20 cellular contexts compared by ENCODE assay signal in genomic region chr11:110856993-110857812, GRCh38.
A peak's percentile ranks its signal among the peaks of the same experiment; 100 is the strongest.
DNase-seq lines count a peak whose midpoint lies in the region; ATAC-seq and TF ChIP-seq lines count a peak whose summit lies in the region.
"Had no signal": no experiment of that assay in that cellular context is flagged by ENCODE, and none has a peak within 500 bp of the region (broad histone marks: within the 10 kb centered on the region; RNA-seq: fewer than 3 reads in every experiment).

No MANE protein-coding gene starts in this region.

- no peak overlapping the region for H3K23ac ChIP-seq in IMR-90 (ENCODE audit: low read depth, low read length)

- no peaks in the 10 kb centered on the region for H3K79me2 ChIP-seq in hepatocyte

- peaks cover 13% of the 10 kb centered on the region for H3K4me1 ChIP-seq in IMR-90 (ENCODE audit: control insufficient read depth, insufficient read depth, low read length)
- peaks cover 16% of the 10 kb centered on the region for H3K4me1 ChIP-seq in hepatocyte (ENCODE audit: insufficient read depth)
- H3K4me1 ChIP-seq: upper lobe of left lung had no signal

- H2BK120ac ChIP-seq in IMR-90 (ENCODE audit: low read depth, low read length) = no peak overlapping the region

- H2BK5ac ChIP-seq in IMR-90 (ENCODE audit: low read depth, low read length, poor library complexity, severe bottlenecking) = peak overlapping the region; percentile 33

- H3K56ac ChIP-seq in IMR-90 (ENCODE audit: extremely low read depth, insufficient read depth, low read length) = no peak overlapping the region

- H4K8ac ChIP-seq in IMR-90 (ENCODE audit: low read depth in 2 of 2, low read length in 2 of 2) = no peak overlapping the region

- no peaks in the 10 kb centered on the region for H3K9me3 ChIP-seq in IMR-90 (ENCODE audit: control insufficient read depth, insufficient read depth, low read length)
- no peaks in the 10 kb centered on the region for H3K9me3 ChIP-seq in hepatocyte (ENCODE audit: low read depth)
- H3K9me3 ChIP-seq: upper lobe of left lung had no signal

- intact Hi-C loops in IMR-90 (cut with micrococcal nuclease) = loop anchor here (5.0 to 10.0 kb wide), 2 partner anchors 142 to 375 kb away; partner anchors contain the start of gene ARHGAP20

- H2AK9ac ChIP-seq in IMR-90 (replicated peaks; ENCODE audit: low read depth, low read length, poor library complexity) = no peak overlapping the region

- H3K4me3 ChIP-seq in IMR-90 (ENCODE audit: insufficient read depth, low read depth, low read length) = no peak overlapping the region
- H3K4me3 ChIP-seq in hepatocyte = no peak overlapping the region
- H3K4me3 ChIP-seq: upper lobe of left lung had no signal

- H3K4ac ChIP-seq in IMR-90 (ENCODE audit: low read depth, low read length) = no peak overlapping the region

- no peaks in the 10 kb centered on the region; the same call in 1 of the 2 replicates for H3K27me3 ChIP-seq in IMR-90 (ENCODE audit: control insufficient read depth, insufficient read depth, low read length)
- H3K27me3 ChIP-seq in hepatocyte = no peaks in the 10 kb centered on the region
- H3K27me3 ChIP-seq: upper lobe of left lung had no signal

- no peak overlapping the region for H2AK5ac ChIP-seq in IMR-90 (ENCODE audit: low read depth, low read length)

- no peak overlapping the region for H2AFZ ChIP-seq in IMR-90 (replicated peaks; ENCODE audit: low read length, poor library complexity)
- no peak overlapping the region for H2AFZ ChIP-seq in hepatocyte

- H3K79me1 ChIP-seq in IMR-90 (ENCODE audit: low read depth in 1 of 2, low read length in 2 of 2) = no peaks in the 10 kb centered on the region

- no TSS peak for BruUV-seq in IMR-90 (replicated peaks; lab: Mats Ljungman, UMichigan)

- no CpG with 5 or more reads among the region's 3 CpGs for WGBS in IMR-90 (ENCODE audit: extremely low coverage in 2 of 2, insufficient read length in 1 of 2), 2 experiments
- 85% methylated on average over 3 of the region's 3 CpGs for WGBS in hepatocyte (ENCODE audit: low lambda C conversion rate, missing lambda C conversion rate)

- in situ Hi-C loops in IMR-90 (cut with MboI; ENCODE audit: low sequenced_read_pairs) = no loop called here

- DNase-seq in IMR-90 = peak; percentile 61
- DNase-seq in hepatocyte (ENCODE audit: low spot score) = no peak
- no peak for DNase-seq in HPDE6-E6E7 (ENCODE audit: extremely low spot score)
- no peak for DNase-seq in DMS 273 treated with DMSO at 0.1 percent for 48 hours (lab: John Stamatoyannopoulos, UW)
- DNase-seq in DMS153 (lab: John Stamatoyannopoulos, UW) = no peak
- DNase-seq: activated CD4-positive, alpha-beta T cell treated with anti-CD3 and anti-CD28 coated beads for 4 hours; activated T-cell treated with anti-CD3 and anti-CD28 coated beads, Interleukin-2, amount 50 U/mL, for 1 hour; AML-193; cerebellar nuclear complex; DMS53; hippocampal formation; NCI-H1436 treated with DMSO at 0.1 percent for 48 hours; NCI-H510A; RPMI8226; T-helper 1 cell; upper lobe of left lung had no signal

- POLR2A ChIA-PET in IMR-90 (lab: Charles Lee; ENCODE audit: unreplicated experiment) = no interaction called here

- H3K9me1 ChIP-seq in IMR-90 (ENCODE audit: insufficient read depth, low read length) = 0 out of 2 replicates have a peak, but pooled peaks cover 5% of the 10 kb centered on the region

- H4K20me1 ChIP-seq in IMR-90 (ENCODE audit: insufficient read depth, low read length) = no peaks in the 10 kb centered on the region
- no peaks in the 10 kb centered on the region for H4K20me1 ChIP-seq in hepatocyte (ENCODE audit: insufficient read depth, poor library complexity, severe bottlenecking)

- no peak overlapping the region; the same call in 1 of the 2 replicates for H4K5ac ChIP-seq in IMR-90 (ENCODE audit: low read depth, low read length)

- no peak overlapping the region; the same call in none of the 2 replicates for H3K14ac ChIP-seq in IMR-90 (replicated peaks; ENCODE audit: low read depth, low read length)

- dilution Hi-C loops in IMR-90 (cut with HindIII; ENCODE audit: low sequenced_read_pairs, unreplicated experiment) = no loop called here

- no peak overlapping the region for H2BK15ac ChIP-seq in IMR-90 (ENCODE audit: low read depth, low read length)

- no peak overlapping the region for H3K9ac ChIP-seq in IMR-90 (ENCODE audit: low read depth, low read length)
- H3K9ac ChIP-seq: KMS-11 had no signal

- no peak overlapping the region for H3K4me2 ChIP-seq in IMR-90 (ENCODE audit: low read depth, low read length)
- H3K4me2 ChIP-seq in hepatocyte = no peak overlapping the region
- H3K4me2 ChIP-seq: KMS-11 had no signal

- no peak overlapping the region for H4K91ac ChIP-seq in IMR-90 (ENCODE audit: insufficient read depth, low read depth, low read length)

- no peaks in the 10 kb centered on the region for H3K36me3 ChIP-seq in IMR-90 (ENCODE audit: control insufficient read depth, insufficient read depth, low read length)
- no peaks in the 10 kb centered on the region for H3K36me3 ChIP-seq in hepatocyte (replicated peaks; ENCODE audit: insufficient read depth, low read depth)
- H3K36me3 ChIP-seq: upper lobe of left lung had no signal

- TF ChIP-seq CTCF in IMR-90 (conservative IDR thresholded peaks at IDR 0.05; ENCODE audit: low read depth, low read length) (no peak), hepatocyte (IDR thresholded peaks at IDR 0.05; ENCODE audit: poor library complexity) (no peak)

- H2BK20ac ChIP-seq in IMR-90 (ENCODE audit: low read depth, low read length) = no peak overlapping the region

- TF ChIP-seq POLR2A in IMR-90 (IDR thresholded peaks at IDR 0.05; ENCODE audit: low read depth, low read length) = no peak

- CTCF ChIA-PET in IMR-90 (lab: Yijun Ruan, JAX) = no interaction called here

- no peak for TF ChIP-seq RAD21 in IMR-90 (IDR thresholded peaks at IDR 0.05; ENCODE audit: low read length)

- peak overlapping the region; percentile 35; the same call in 1 of the 2 replicates for H3K27ac ChIP-seq in IMR-90 (ENCODE audit: insufficient read depth, low read length)
- peak overlapping the region; percentile 61 for H3K27ac ChIP-seq in hepatocyte
- H3K27ac ChIP-seq: KMS-11, upper lobe of left lung had no signal

- no peak overlapping the region; the same call in 1 of the 2 replicates for H3K18ac ChIP-seq in IMR-90 (ENCODE audit: low read depth, low read length)

- no peaks in the 10 kb centered on the region for H3K9me2 ChIP-seq in hepatocyte (replicated peaks; ENCODE audit: insufficient read depth)

- peak; percentile 53 for ATAC-seq in GM18502 (IDR thresholded peaks at IDR 0.05; ENCODE audit: poor library complexity, unreplicated experiment)
- peak; percentile 42 for ATAC-seq in HG02588 (IDR thresholded peaks at IDR 0.05; ENCODE audit: unreplicated experiment)
- ATAC-seq in IMR-90 (ENCODE audit: low read depth) = peak; percentile 76
- no peak for ATAC-seq in SK-N-SH treated with all-trans-retinoic acid at 6 μM for 48 hours

TF ChIP-seq in IMR-90, 13 proteins besides CTCF, POLR2A, EP300 and RAD21:
- no peak for TF ChIP-seq MXI1 (IDR thresholded peaks at IDR 0.05; ENCODE audit: borderline replicate concordance, low read depth, low read length)
- TF ChIP-seq RCOR1 (IDR thresholded peaks at IDR 0.05; ENCODE audit: insufficient replicate concordance, low read length) = no peak
- no peak for TF ChIP-seq MAZ (IDR thresholded peaks at IDR 0.05; ENCODE audit: borderline replicate concordance, low read depth, low read length)
- no peak for TF ChIP-seq MAFK (IDR thresholded peaks at IDR 0.05; ENCODE audit: low read depth, low read length)

TF ChIP-seq in SK-N-SH treated with all-trans-retinoic acid at 6 μM for 48 hours, 23 proteins besides CTCF, POLR2A, EP300 and RAD21:
- TF ChIP-seq, protein P1, sequence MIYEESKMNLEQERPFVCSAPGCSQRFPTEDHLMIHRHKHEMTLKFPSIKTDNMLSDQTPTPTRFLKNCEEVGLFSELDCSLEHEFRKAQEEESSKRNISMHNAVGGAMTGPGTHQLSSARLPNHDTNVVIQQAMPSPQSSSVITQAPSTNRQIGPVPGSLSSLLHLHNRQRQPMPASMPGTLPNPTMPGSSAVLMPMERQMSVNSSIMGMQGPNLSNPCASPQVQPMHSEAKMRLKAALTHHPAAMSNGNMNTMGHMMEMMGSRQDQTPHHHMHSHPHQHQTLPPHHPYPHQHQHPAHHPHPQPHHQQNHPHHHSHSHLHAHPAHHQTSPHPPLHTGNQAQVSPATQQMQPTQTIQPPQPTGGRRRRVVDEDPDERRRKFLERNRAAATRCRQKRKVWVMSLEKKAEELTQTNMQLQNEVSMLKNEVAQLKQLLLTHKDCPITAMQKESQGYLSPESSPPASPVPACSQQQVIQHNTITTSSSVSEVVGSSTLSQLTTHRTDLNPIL (CRISPR knock-in tag; IDR thresholded peaks at IDR 0.05; ENCODE audit: low read depth) = no peak
- no peak for TF ChIP-seq PPARA (CRISPR knock-in tag; IDR thresholded peaks at IDR 0.05; ENCODE audit: borderline replicate concordance)
- TF ChIP-seq OSR1 (CRISPR knock-in tag; IDR thresholded peaks at IDR 0.05) = no peak
- TF ChIP-seq RARB (CRISPR knock-in tag; IDR thresholded peaks at IDR 0.05) = no peak
- no peak for TF ChIP-seq ZNF8 (CRISPR knock-in tag; IDR thresholded peaks at IDR 0.05)
- TF ChIP-seq BACH2 (CRISPR knock-in tag; IDR thresholded peaks at IDR 0.05; ENCODE audit: borderline replicate concordance) = no peak
- no peak for TF ChIP-seq ARNTL (CRISPR knock-in tag; IDR thresholded peaks at IDR 0.05; ENCODE audit: borderline replicate concordance, low read depth)
- TF ChIP-seq, protein P2, sequence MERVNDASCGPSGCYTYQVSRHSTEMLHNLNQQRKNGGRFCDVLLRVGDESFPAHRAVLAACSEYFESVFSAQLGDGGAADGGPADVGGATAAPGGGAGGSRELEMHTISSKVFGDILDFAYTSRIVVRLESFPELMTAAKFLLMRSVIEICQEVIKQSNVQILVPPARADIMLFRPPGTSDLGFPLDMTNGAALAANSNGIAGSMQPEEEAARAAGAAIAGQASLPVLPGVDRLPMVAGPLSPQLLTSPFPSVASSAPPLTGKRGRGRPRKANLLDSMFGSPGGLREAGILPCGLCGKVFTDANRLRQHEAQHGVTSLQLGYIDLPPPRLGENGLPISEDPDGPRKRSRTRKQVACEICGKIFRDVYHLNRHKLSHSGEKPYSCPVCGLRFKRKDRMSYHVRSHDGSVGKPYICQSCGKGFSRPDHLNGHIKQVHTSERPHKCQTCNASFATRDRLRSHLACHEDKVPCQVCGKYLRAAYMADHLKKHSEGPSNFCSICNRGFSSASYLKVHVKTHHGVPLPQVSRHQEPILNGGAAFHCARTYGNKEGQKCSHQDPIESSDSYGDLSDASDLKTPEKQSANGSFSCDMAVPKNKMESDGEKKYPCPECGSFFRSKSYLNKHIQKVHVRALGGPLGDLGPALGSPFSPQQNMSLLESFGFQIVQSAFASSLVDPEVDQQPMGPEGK (CRISPR knock-in tag; IDR thresholded peaks at IDR 0.05; ENCODE audit: borderline replicate concordance) = no peak
- TF ChIP-seq ZNF70 (CRISPR knock-in tag; IDR thresholded peaks at IDR 0.05) = no peak
- no peak for TF ChIP-seq ZFP30 (CRISPR knock-in tag; IDR thresholded peaks at IDR 0.05)
